Comparison of ENCODE assay signal across 20 cellular contexts in genomic region chr15:55695432-55695831, GRCh38. TPM values are rescaled to one million over a fixed set of nuclear protein-coding genes. Genes with fewer than 3 reads are reported as not detected.
DNase-seq lines count a peak whose midpoint lies in the region; ATAC-seq and TF ChIP-seq lines count a peak whose summit lies in the region.
"Had no signal": no experiment of that assay in that cellular context is flagged by ENCODE, and none has a peak within 500 bp of the region (broad histone marks: within the 10 kb centered on the region; RNA-seq: fewer than 3 reads in every experiment).

No MANE protein-coding gene starts in this region.

- no peak overlapping the region for H3K27ac Mint-ChIP-seq in endodermal cell
- H3K27ac Mint-ChIP-seq: activated CD4-positive, alpha-beta T cell treated with anti-CD3 and anti-CD28 coated beads for 36 hours; activated T-helper 2 cell treated with anti-CD3 and anti-CD28 coated beads, Interferon-gamma antibody, Interleukin-2, Interleukin-4, amounts not matched to agents 10 μg/mL and 5 μg/mL and 100 μg/mL, durations not matched to agents 14 hours and 24 hours and 36 hours; naive B cell; stimulated activated naive CD8-positive, alpha-beta T cell treated with anti-CD3 and anti-CD28 coated beads, Interleukin-15, Interleukin-2, amounts not matched to agents 100 ng/mL and 50 ng/mL, for 24 hours had no signal

- DNase-seq in ELF-1 (ENCODE audit: low read depth, low spot score), result peak; percentile 61
- DNase-seq in NCI-H82 (lab: John Stamatoyannopoulos, UW), result peak; percentile 82
- DNase-seq in endodermal cell, result no peak
- DNase-seq in NCI-H1048 (lab: John Stamatoyannopoulos, UW), result no peak
- no peak for DNase-seq in activated CD4-positive, alpha-beta T cell treated with anti-CD3 and anti-CD28 coated beads, Interleukin-2, amount 50 U/mL, for 1 hour
- no peak for DNase-seq in DMS53 treated with DMSO at 0.1 percent for 48 hours (lab: John Stamatoyannopoulos, UW; ENCODE audit: unreplicated experiment)
- DNase-seq: activated CD4-positive, alpha-beta T cell treated with anti-CD3 and anti-CD28 coated beads for 36 hours; brain microvascular endothelial cell; kidney; mammary epithelial cell; naive B cell; Right ventricle myocardium superior; tibial artery had no signal

- 49 to 78% methylated on average over 5 to 8 of the region's 8 CpGs for WGBS in endodermal cell (ENCODE audit: insufficient coverage in 1 of 2, insufficient read length in 1 of 2), 2 experiments
- 50 to 79% methylated on average over 3 to 8 of the region's 8 CpGs for WGBS in mesodermal cell (ENCODE audit: insufficient coverage in 2 of 2), 2 experiments

- no peak for ATAC-seq in GM21390 (IDR thresholded peaks at IDR 0.05; ENCODE audit: unreplicated experiment)

- H3K4me1 ChIP-seq in endodermal cell (ENCODE audit: control insufficient read depth, insufficient read depth, low read length), result no peaks in the 10 kb centered on the region
- peaks cover 38% of the 10 kb centered on the region for H3K4me1 ChIP-seq in mesodermal cell (ENCODE audit: control insufficient read depth, insufficient read depth, low read length, poor library complexity, severe bottlenecking)
- H3K4me1 ChIP-seq: colonic mucosa, tibial artery had no signal

- TF ChIP-seq CTCF in endodermal cell (conservative IDR thresholded peaks at IDR 0.05), result no peak

- H3K4me3 ChIP-seq in endodermal cell (ENCODE audit: low read length) (no peak overlapping the region), mesodermal cell (ENCODE audit: extremely low read depth, insufficient read depth, low read length, poor library complexity, severe bottlenecking) (no peak overlapping the region)
- H3K4me3 ChIP-seq: BLaER1 treated with 17β-estradiol and CSF1 and Interleukin-3, amounts not matched to agents 10 nM and 100 nM; colonic mucosa; skin epidermis; tibial artery had no signal

- H3K9me3 Mint-ChIP-seq in endodermal cell, result no peaks in the 10 kb centered on the region
- H3K9me3 Mint-ChIP-seq: activated T-helper 2 cell treated with anti-CD3 and anti-CD28 coated beads, Interferon-gamma antibody, Interleukin-2, Interleukin-4, amounts not matched to agents 10 μg/mL and 5 μg/mL and 100 μg/mL, durations not matched to agents 14 hours and 24 hours and 36 hours; naive B cell; stimulated activated naive CD8-positive, alpha-beta T cell treated with anti-CD3 and anti-CD28 coated beads, Interleukin-15, Interleukin-2, amounts not matched to agents 100 ng/mL and 50 ng/mL, for 24 hours had no signal

- H3K27me3 ChIP-seq in endodermal cell (ENCODE audit: control insufficient read depth, insufficient read depth, low read length, poor library complexity, severe bottlenecking), result peaks cover 67% of the 10 kb centered on the region
- H3K27me3 ChIP-seq: BLaER1 treated with 17β-estradiol and CSF1 and Interleukin-3, amounts not matched to agents 10 nM and 100 nM; brain microvascular endothelial cell; colonic mucosa; tibial artery had no signal

- H3K9me3 ChIP-seq in endodermal cell (ENCODE audit: control insufficient read depth, low read length) (no peaks in the 10 kb centered on the region), mesodermal cell (ENCODE audit: control insufficient read depth, low read length) (no peaks in the 10 kb centered on the region)
- H3K9me3 ChIP-seq: BLaER1 treated with 17β-estradiol and CSF1 and Interleukin-3, amounts not matched to agents 10 nM and 100 nM; colonic mucosa; tibial artery had no signal

- H3K27ac ChIP-seq in endodermal cell (ENCODE audit: low read depth, low read length) (peak overlapping the region; percentile 19), mesodermal cell (ENCODE audit: low read depth, low read length, severe bottlenecking) (peak overlapping the region; percentile 65)
- H3K27ac ChIP-seq: BLaER1 treated with 17β-estradiol and CSF1 and Interleukin-3, amounts not matched to agents 10 nM and 100 nM; brain microvascular endothelial cell; colonic mucosa; skin epidermis; tibial artery had no signal

- H3K36me3 ChIP-seq in endodermal cell (ENCODE audit: control insufficient read depth, insufficient read depth, low read length) (no peaks in the 10 kb centered on the region), mesodermal cell (ENCODE audit: control insufficient read depth, insufficient read depth, low read length) (peaks cover 40% of the 10 kb centered on the region)
- H3K36me3 ChIP-seq: BLaER1 treated with 17β-estradiol and CSF1 and Interleukin-3, amounts not matched to agents 10 nM and 100 nM; brain microvascular endothelial cell; colonic mucosa; tibial artery had no signal

- H3K27me3 Mint-ChIP-seq in endodermal cell (ENCODE audit: insufficient read depth), result peaks cover 70% of the 10 kb centered on the region
- H3K27me3 Mint-ChIP-seq: stimulated activated naive CD8-positive, alpha-beta T cell treated with anti-CD3 and anti-CD28 coated beads, Interleukin-15, Interleukin-2, amounts not matched to agents 100 ng/mL and 50 ng/mL, for 24 hours had no signal

- H3K9ac ChIP-seq in endodermal cell (ENCODE audit: extremely low read depth, low read length, poor library complexity, severe bottlenecking), result no peak overlapping the region
- H3K9ac ChIP-seq: BLaER1 treated with 17β-estradiol and CSF1 and Interleukin-3, amounts not matched to agents 10 nM and 100 nM had no signal

- no peaks in the 10 kb centered on the region for H3K36me3 Mint-ChIP-seq in endodermal cell (ENCODE audit: low read depth)
- H3K36me3 Mint-ChIP-seq: naive B cell had no signal

- no peak overlapping the region for H3K4me3 Mint-ChIP-seq in endodermal cell
- H3K4me3 Mint-ChIP-seq: activated CD4-positive, alpha-beta T cell treated with anti-CD3 and anti-CD28 coated beads for 36 hours; naive B cell; stimulated activated naive CD8-positive, alpha-beta T cell treated with anti-CD3 and anti-CD28 coated beads, Interleukin-15, Interleukin-2, amounts not matched to agents 100 ng/mL and 50 ng/mL, for 24 hours had no signal

- peaks cover 5% of the 10 kb centered on the region for H3K4me1 Mint-ChIP-seq in endodermal cell

RNA-seq across cellular contexts. Expression of gene PRTG, which starts 47.5 kb away (rescaled TPM):
- 10 to 100 TPM; 32.6 to 51.5 TPM for total RNA-seq in endodermal cell
- polyA plus RNA-seq in endodermal cell (2013, experiment 1 of 2), result 105 TPM
- 115 TPM for polyA plus RNA-seq in endodermal cell (2013, experiment 2 of 2)
- 196 TPM for polyA plus RNA-seq in mesodermal cell (2013, experiment 1 of 2)
- polyA plus RNA-seq in mesodermal cell (2013, experiment 2 of 2), result 171 TPM
- total RNA-seq: activated CD4-positive, alpha-beta T cell treated with anti-CD3 and anti-CD28 coated beads for 36 hours had no signal

Comparison
In these comparisons a context has a peak if more than half of its experiments do, and no peak if none do; other contexts are left out.
1. DNase-seq: peak in ELF-1 (single experiment) and NCI-H82 (single experiment); none in endodermal cell (single experiment), NCI-H1048 (single experiment), activated CD4-positive, alpha-beta T cell treated with anti-CD3 and anti-CD28 coated beads, Interleukin-2, amount 50 U/mL, for 1 hour (single experiment) and DMS53 treated with DMSO at 0.1 percent for 48 hours (single experiment).